Comparison of ENCODE assay signal across 2 cellular contexts in genomic region chr6:152954443-152954842, GRCh38.
TF ChIP-seq lines count a peak whose summit lies in the region.

No MANE protein-coding gene starts in this region.

TF ChIP-seq in SK-N-SH, 30 proteins besides CTCF, POLR2A, EP300 and RAD21 (continued from another document):
- TF ChIP-seq RFX5 (IDR thresholded peaks at IDR 0.05; ENCODE audit: low read length) (no peak), RCOR1 (IDR thresholded peaks at IDR 0.05; ENCODE audit: low read length) (no peak), MEF2A (IDR thresholded peaks at IDR 0.05; ENCODE audit: borderline replicate concordance, low read depth) (no peak), NFIC (IDR thresholded peaks at IDR 0.05; ENCODE audit: borderline replicate concordance) (no peak), TCF12 (IDR thresholded peaks at IDR 0.05) (no peak), SMC3 (IDR thresholded peaks at IDR 0.05; ENCODE audit: low read depth, low read length) (no peak), USF1 (IDR thresholded peaks at IDR 0.05; ENCODE audit: borderline replicate concordance, low read depth) (no peak), IRF3 (IDR thresholded peaks at IDR 0.05; ENCODE audit: low read depth, low read length) (no peak), PBX3 (IDR thresholded peaks at IDR 0.05) (no peak)

TF ChIP-seq in SK-N-SH treated with all-trans-retinoic acid at 6 μM for 48 hours, 23 proteins besides CTCF, POLR2A, EP300 and RAD21 (continued from another document):
- no peak for TF ChIP-seq PATZ1 (CRISPR knock-in tag; IDR thresholded peaks at IDR 0.05; ENCODE audit: borderline replicate concordance)
